ENCODE assay signal across 8 cellular contexts in genomic region chr11:22625448-22626287, GRCh38. TPM values are rescaled to one million over a fixed set of nuclear protein-coding genes. Genes with fewer than 3 reads are reported as not detected.
DNase-seq lines count a peak whose midpoint lies in the region; ATAC-seq, FAIRE-seq and TF ChIP-seq lines count a peak whose summit lies in the region.

FANCF (minus strand) TSS chr11:22625823; CDS start chr11:22625810, 13 bp downstream.

- H3K4me1 ChIP-seq in keratinocyte (ENCODE audit: control insufficient read depth, extremely low read depth, insufficient read depth, low read length): peaks cover 8% of the 10 kb centered on the region

- peak within 1 kb of the TSS; percentile 84 for H3K9ac ChIP-seq in keratinocyte (ENCODE audit: control insufficient read depth, extremely low read depth, insufficient read depth, low read length)

- H2AFZ ChIP-seq in keratinocyte (ENCODE audit: control insufficient read depth, low read length): peak within 1 kb of the TSS; percentile 97

- TF ChIP-seq CTCF in AG09319 (IDR thresholded peaks at IDR 0.05; ENCODE audit: low read depth, low read length): no peak
- TF ChIP-seq CTCF in keratinocyte (optimal IDR thresholded peaks at IDR 0.05 in 1 of 3, IDR thresholded peaks at IDR 0.05 in 1 of 3, conservative IDR thresholded peaks at IDR 0.05 in 1 of 3; ENCODE audit: extremely low read depth in 1 of 3, insufficient read depth in 2 of 3, low read length in 3 of 3): no peak

- H3K27me3 ChIP-seq in keratinocyte (ENCODE audit: control insufficient read depth, extremely low read depth, insufficient read depth, low read length): no peaks in the 10 kb centered on the region

- DNase-seq in AG09319 (ENCODE audit: extremely low read depth, low read depth) (peak; percentile 99), NCI-H446 treated with DMSO at 0.1 percent for 48 hours (lab: John Stamatoyannopoulos, UW) (peak; percentile 99), cerebellar cortex (ENCODE audit: low spot score) (peak; percentile 97), keratinocyte (ENCODE audit: low read depth, low spot score) (peak; percentile 94)
- peak; percentile 66 to 85 for DNase-seq in stimulated activated CD4-positive, alpha-beta T cell treated with anti-CD3 and anti-CD28 coated beads, Interleukin-15, amount 100 ng/mL, for 1 hour (ENCODE audit: low read depth in 1 of 2, low spot score in 1 of 2)

- dilution Hi-C loops in keratinocyte (cut with MboI; ENCODE audit: extremely low pct_ligation_motif_present, low sequenced_read_pairs): no loop called here

- peak within 1 kb of the TSS; percentile 73 for H3K27ac ChIP-seq in keratinocyte (ENCODE audit: control insufficient read depth, insufficient read depth, low read length)

- peak; percentile 92 for FAIRE-seq in keratinocyte (lab: Jason Lieb, UNC)

- peaks cover 17% of the 10 kb centered on the region for H3K79me2 ChIP-seq in keratinocyte (ENCODE audit: control insufficient read depth, insufficient read depth, low read length)

- peak within 1 kb of the TSS; percentile 91 for H3K4me2 ChIP-seq in keratinocyte (ENCODE audit: control insufficient read depth, extremely low read depth, insufficient read depth, low read depth, low read length)

- no peaks in the 10 kb centered on the region for H3K9me1 ChIP-seq in keratinocyte (ENCODE audit: control insufficient read depth, extremely low read depth, insufficient read depth, low read length)

- no peaks in the 10 kb centered on the region for H3K36me3 ChIP-seq in keratinocyte (ENCODE audit: control insufficient read depth in 2 of 2, extremely low read depth in 1 of 2, insufficient read depth in 2 of 2, low read length in 2 of 2)

- peak; percentile 97 for ATAC-seq in GM19035 (IDR thresholded peaks at IDR 0.05; ENCODE audit: unreplicated experiment)
- ATAC-seq in HG03354 (IDR thresholded peaks at IDR 0.05; ENCODE audit: poor library complexity, severe bottlenecking, unreplicated experiment): peak; percentile 97
- peak; percentile 97 for ATAC-seq in activated CD4-positive, CD25-positive, alpha-beta regulatory T cell treated with anti-CD3 and anti-CD28 coated beads, Interleukin-2, amount 50 U/mL, for 24 hours

- H3K9me3 ChIP-seq in keratinocyte (ENCODE audit: control insufficient read depth, low read depth, low read length): no peaks in the 10 kb centered on the region

- H4K20me1 ChIP-seq in keratinocyte (ENCODE audit: control insufficient read depth, extremely low read depth, insufficient read depth, low read length): no peaks in the 10 kb centered on the region

- H3K4me3 ChIP-seq in keratinocyte (ENCODE audit: control insufficient read depth in 2 of 3, extremely low read depth in 1 of 3, insufficient read depth in 2 of 3, low read depth in 1 of 3, low read length in 3 of 3): peak within 1 kb of the TSS; percentile 73 to 93 (median 77)

RNA-seq across cellular contexts. Expression of gene FANCF, which starts in this region (rescaled TPM):
- polyA plus RNA-seq in keratinocyte: 3.2 to 5.8 TPM (median 5.2 TPM) in 3 replicates
- polyA plus RNA-seq in keratinocyte (2011; ENCODE audit: low read depth): 1.1 TPM
- polyA plus RNA-seq in keratinocyte (2011; cell fraction: cytosol; rRNA removed): 3.8 and 5.0 TPM in 2 replicates
- polyA plus RNA-seq in keratinocyte (2011; cell fraction: nucleus; rRNA removed): 4.3 and 4.7 TPM in 2 replicates
- polyA plus RNA-seq in keratinocyte (2012; ENCODE audit: low replicate concordance): 3.4 and 6.6 TPM in 2 replicates
- 1.5 to 3.4 TPM (median 2.9 TPM) in 3 replicates for polyA minus RNA-seq in keratinocyte
- polyA minus RNA-seq in keratinocyte (2011; cell fraction: cytosol; rRNA and poly(A)+ RNA removed): 4.8 TPM
- polyA minus RNA-seq in keratinocyte (2011; cell fraction: nucleus; rRNA and poly(A)+ RNA removed): 3.2 and 3.3 TPM in 2 replicates

Comparison
In these comparisons a context has a peak if more than half of its experiments do, and no peak if none do; other contexts are left out.
1. Peak in every context shown above with its lines: DNase-seq, ATAC-seq, H3K4me3 ChIP-seq and H3K27ac ChIP-seq.